Comparison of ENCODE assay signal across 16 cellular contexts in the genomic region with DNA sequence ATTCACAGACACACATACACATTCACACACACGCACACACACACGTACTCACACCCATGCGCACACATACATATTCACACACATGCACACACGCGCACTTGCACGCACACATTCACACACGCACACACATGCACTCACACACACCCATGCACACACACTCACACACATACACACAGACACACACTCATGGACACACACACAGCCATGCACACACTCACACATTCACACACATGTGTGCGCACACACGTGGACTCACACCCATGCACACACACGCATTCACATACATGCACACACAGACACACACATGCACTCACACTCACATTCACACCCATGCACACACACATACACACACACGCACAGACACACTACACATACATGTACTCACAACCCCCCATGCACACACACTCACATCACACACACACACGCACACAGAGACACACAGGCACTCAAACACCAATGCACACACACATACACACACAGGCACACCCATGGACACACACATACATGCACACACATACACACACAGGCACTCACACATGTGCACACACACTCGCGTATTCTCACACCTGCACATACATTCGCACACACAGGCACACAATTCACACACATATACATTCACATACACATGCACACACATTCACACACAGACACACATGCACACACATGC.
DNase-seq lines count a peak whose midpoint lies in the region; FAIRE-seq and TF ChIP-seq lines count a peak whose summit lies in the region.
"Had no signal": no experiment of that assay in that cellular context is flagged by ENCODE, and none has a peak within 500 bp of the region (broad histone marks: within the 10 kb centered on the region; RNA-seq: fewer than 3 reads in every experiment).

No MANE protein-coding gene starts in this region.

- TF ChIP-seq POLR2A in GM12891 (IDR thresholded peaks at IDR 0.05; ENCODE audit: low read depth, low read length) (no peak), esophagus muscularis mucosa (IDR thresholded peaks at IDR 0.05; ENCODE audit: low read depth) (no peak), stomach (IDR thresholded peaks at IDR 0.05) (no peak)

- intact Hi-C loops in esophagus muscularis mucosa (cut with DNase I) (no loop called here), stomach (cut with DNase I; ENCODE audit: low total_unique reads) (no loop called here)

- H3K4me3 ChIP-seq in esophagus muscularis mucosa, result no peak overlapping the region
- no peak overlapping the region for H3K4me3 ChIP-seq in stomach

- H3K27ac ChIP-seq in esophagus muscularis mucosa (replicated peaks in 1 of 4) (no peak overlapping the region), stomach (no peak overlapping the region)

- no peaks in the 10 kb centered on the region for H3K4me1 ChIP-seq in esophagus muscularis mucosa
- no peaks in the 10 kb centered on the region for H3K4me1 ChIP-seq in stomach

- peak; percentile 13 for FAIRE-seq in GM12891 (lab: Jason Lieb, UNC)
- FAIRE-seq in HTR-8/SVneo (lab: Jason Lieb, UNC), result peak; percentile 94
- FAIRE-seq: RCC 7860 had no signal

- H3K36me3 ChIP-seq in esophagus muscularis mucosa (no peaks in the 10 kb centered on the region), stomach (no peaks in the 10 kb centered on the region)

- TF ChIP-seq EP300 in esophagus muscularis mucosa (IDR thresholded peaks at IDR 0.05) (no peak), stomach (IDR thresholded peaks at IDR 0.05) (no peak)

- H3K9me3 ChIP-seq in esophagus muscularis mucosa (no peaks in the 10 kb centered on the region), stomach (no peaks in the 10 kb centered on the region)

- DNase-seq in GM12891 (ENCODE audit: insufficient read length, low spot score) (no peak), HTR-8/SVneo (ENCODE audit: insufficient read length, low spot score) (no peak), esophagus muscularis mucosa (ENCODE audit: extremely low spot score) (peak; percentile 50), stomach (peak; percentile 13), NCI-H2107 treated with DMSO at 0.1 percent for 48 hours (lab: John Stamatoyannopoulos, UW; ENCODE audit: unreplicated experiment) (no peak), mesenteric fat pad (ENCODE audit: low spot score) (no peak), cerebellar nuclear complex (lab: John Stamatoyannopoulos, UW) (no peak)
- DNase-seq: ACHN, DND-41, H7, KBM-7, NCI-H1105, NCI-H1694, NCI-H510A treated with DMSO at 0.1 percent for 48 hours, NCI-H774 had no signal

- no peak for TF ChIP-seq CTCF in esophagus muscularis mucosa (IDR thresholded peaks at IDR 0.05)
- TF ChIP-seq CTCF in stomach (IDR thresholded peaks at IDR 0.05), result no peak

- WGBS in esophagus muscularis mucosa, result 93% methylated on average over 15 of the region's 15 CpGs
- WGBS in stomach, 5 donors, result 88 to 96% (median 91%) methylated on average over 15 of the region's 15 CpGs

- H3K27me3 ChIP-seq in esophagus muscularis mucosa (peaks cover 0 to 80% (median 3%) of the 10 kb centered on the region in 4 donors), stomach (peaks cover 0 to 62% (median 14%) of the 10 kb centered on the region in 3 donors)

TF ChIP-seq in GM12891, 5 proteins besides CTCF, POLR2A, EP300 and RAD21:
- no peak for TF ChIP-seq POLR2AphosphoS5 (IDR thresholded peaks at IDR 0.05; ENCODE audit: low read depth, low read length)
- TF ChIP-seq TAF1 (IDR thresholded peaks at IDR 0.05; ENCODE audit: low read depth, low read length), result no peak
- TF ChIP-seq POU2F2 (IDR thresholded peaks at IDR 0.05; ENCODE audit: low read depth, low read length), result no peak
- TF ChIP-seq SPI1 (IDR thresholded peaks at IDR 0.05; ENCODE audit: low read depth, low read length), result no peak
- TF ChIP-seq PAX5 (IDR thresholded peaks at IDR 0.05; ENCODE audit: insufficient read depth, low read length, severe bottlenecking), result no peak
TF ChIP-seq in GM12891: peak in this region for 0.

Comparison
In these comparisons a context has a peak if more than half of its experiments do, and no peak if none do; other contexts are left out.
1. DNase-seq: peak in esophagus muscularis mucosa (single experiment) and stomach (single experiment); none in GM12891 (single experiment), HTR-8/SVneo (single experiment), NCI-H2107 treated with DMSO at 0.1 percent for 48 hours (single experiment), mesenteric fat pad (single experiment) and cerebellar nuclear complex (0 of 2).